Comparison of ENCODE assay signal across 19 cellular contexts in genomic region chr21:39908265-39908923, GRCh38. TPM values are rescaled to one million over a fixed set of nuclear protein-coding genes. Genes with fewer than 3 reads are reported as not detected.
A peak's percentile ranks its signal among the peaks of the same experiment; 100 is the strongest.
DNase-seq lines count a peak whose midpoint lies in the region; ATAC-seq and TF ChIP-seq lines count a peak whose summit lies in the region.
"Had no signal": no experiment of that assay in that cellular context is flagged by ENCODE, and none has a peak within 500 bp of the region (broad histone marks: within the 10 kb centered on the region; RNA-seq: fewer than 3 reads in every experiment).

No MANE protein-coding gene starts in this region.

- H3K4me1 ChIP-seq in BLaER1, result peaks cover 16% of the 10 kb centered on the region
- no peaks in the 10 kb centered on the region for H3K4me1 ChIP-seq in H9 (ENCODE audit: insufficient read depth, low read length)
- H3K4me1 ChIP-seq in neuronal stem cell (ENCODE audit: control insufficient read depth in 2 of 2, insufficient read depth in 1 of 2, low read depth in 1 of 2, low read length in 2 of 2), result peaks cover 0 to 10% of the 10 kb centered on the region in 2 donors
- H3K4me1 ChIP-seq in ascending aorta, result no peaks in the 10 kb centered on the region
- H3K4me1 ChIP-seq: Peyer's patch had no signal

- H3K14ac ChIP-seq in H9 (ENCODE audit: insufficient read depth, low read length) (no peak overlapping the region), neuronal stem cell (ENCODE audit: low read length) (no peak overlapping the region)

- H3K27me3 ChIP-seq in BLaER1 (no peaks in the 10 kb centered on the region), H9 (ENCODE audit: insufficient read depth, low read length) (no peaks in the 10 kb centered on the region), neuronal stem cell (ENCODE audit: control insufficient read depth in 3 of 3, insufficient read depth in 3 of 3, low read depth in 1 of 3, low read length in 3 of 3) (no peaks in the 10 kb centered on the region), ascending aorta (no peaks in the 10 kb centered on the region)
- H3K27me3 ChIP-seq: Peyer's patch had no signal

- no peak overlapping the region for H3K27ac Mint-ChIP-seq in H9
- H3K27ac Mint-ChIP-seq: CD8-positive, alpha-beta T cell had no signal

- no peak overlapping the region for H4K5ac ChIP-seq in H9 (ENCODE audit: insufficient read length, low read depth, low read length)

- no peak overlapping the region for H2AK5ac ChIP-seq in H9 (ENCODE audit: insufficient read length, low read length)
- H2AK5ac ChIP-seq in neuronal stem cell (ENCODE audit: low read depth, low read length), result peak overlapping the region; percentile 4

- no peak overlapping the region for H3K9ac ChIP-seq in BLaER1
- H3K9ac ChIP-seq in H9 (ENCODE audit: extremely low read depth, insufficient read length, low read length), result no peak overlapping the region
- H3K9ac ChIP-seq in neuronal stem cell (ENCODE audit: low read depth, low read length, poor library complexity), result no peak overlapping the region

- ATAC-seq in HG03460 (IDR thresholded peaks at IDR 0.05; ENCODE audit: unreplicated experiment), result no peak
- no peak for ATAC-seq in HG02759 (IDR thresholded peaks at IDR 0.05; ENCODE audit: unreplicated experiment)
- ATAC-seq: CD8-positive, alpha-beta T cell had no signal

- H4K8ac ChIP-seq in H9 (replicated peaks; ENCODE audit: insufficient read length, low read depth, low read length) (no peak overlapping the region), neuronal stem cell (ENCODE audit: low read depth, low read length) (no peak overlapping the region)

- H3K4me1 Mint-ChIP-seq in H9, result peaks cover under 1 to 3% of the 10 kb centered on the region in 2 experiments; a peak in 3 of 4 replicates

- H3K23me2 ChIP-seq in H9 (ENCODE audit: insufficient read length, low read depth, low read length, poor library complexity, severe bottlenecking), result no peaks in the 10 kb centered on the region

- H2BK12ac ChIP-seq in H9 (ENCODE audit: insufficient read length, low read depth, low read length) (no peak overlapping the region), neuronal stem cell (ENCODE audit: low read length) (peak overlapping the region; percentile 11)

- H3T11ph ChIP-seq in H9 (ENCODE audit: low read length), result no peak overlapping the region

- H4K91ac ChIP-seq in H9 (ENCODE audit: insufficient read length, low read depth, low read length), result no peak overlapping the region
- H4K91ac ChIP-seq in neuronal stem cell (ENCODE audit: low read depth, low read length, poor library complexity), result no peak overlapping the region

- H3K9me3 ChIP-seq in BLaER1, result no peaks in the 10 kb centered on the region
- no peaks in the 10 kb centered on the region for H3K9me3 ChIP-seq in H9 (ENCODE audit: control insufficient read depth, low read depth, low read length)
- H3K9me3 ChIP-seq in neuronal stem cell (replicated peaks in 1 of 2; ENCODE audit: control insufficient read depth in 2 of 2, insufficient read depth in 1 of 2, low read depth in 1 of 2, low read length in 2 of 2), result no peaks in the 10 kb centered on the region
- H3K9me3 ChIP-seq in ascending aorta, result no peaks in the 10 kb centered on the region
- H3K9me3 ChIP-seq: Peyer's patch had no signal

- H2BK5ac ChIP-seq in H9 (ENCODE audit: insufficient read length, low read length), result no peak overlapping the region
- no peak overlapping the region for H2BK5ac ChIP-seq in neuronal stem cell (ENCODE audit: low read length)

- H3K27me3 Mint-ChIP-seq in H9 (ENCODE audit: low read depth), result no peaks in the 10 kb centered on the region

- H3K4me3 Mint-ChIP-seq in H9, result no peak overlapping the region; a peak in 1 of 5 replicates
- H3K4me3 Mint-ChIP-seq: CD8-positive, alpha-beta T cell had no signal

- no peak overlapping the region for H2BK120ac ChIP-seq in H9 (ENCODE audit: low read depth, low read length, poor library complexity, severe bottlenecking)
- no peak overlapping the region for H2BK120ac ChIP-seq in neuronal stem cell (ENCODE audit: low read depth, low read length)

- H3K4ac ChIP-seq in H9 (ENCODE audit: low read depth, low read length) (no peak overlapping the region), neuronal stem cell (ENCODE audit: low read length) (no peak overlapping the region)

- H3K79me1 ChIP-seq in H9 (ENCODE audit: insufficient read depth, low read depth, low read length, poor library complexity, severe bottlenecking), result no peaks in the 10 kb centered on the region
- H3K79me1 ChIP-seq in neuronal stem cell (ENCODE audit: low read depth, low read length), result no peaks in the 10 kb centered on the region

- H2BK15ac ChIP-seq in H9 (ENCODE audit: low read depth, low read length) (no peak overlapping the region), neuronal stem cell (ENCODE audit: low read length) (peak overlapping the region; percentile 51)

- H3K79me2 ChIP-seq in H9 (ENCODE audit: insufficient read depth, low read length), result no peaks in the 10 kb centered on the region

- WGBS in H9 (ENCODE audit: extremely low coverage, insufficient read length, low lambda C conversion rate), result no CpG with 5 or more reads among the region's 9 CpGs
- WGBS in neuronal stem cell (ENCODE audit: extremely low coverage in 2 of 2, insufficient read length in 2 of 2, insufficient replicate concordance in 1 of 2), 2 donors, result no CpG with 5 or more reads among the region's 9 CpGs

- H3K27ac ChIP-seq in BLaER1 (no peak overlapping the region), H9 (ENCODE audit: insufficient read length, low read depth, low read length) (no peak overlapping the region), caudate nucleus (ENCODE audit: low read depth, low read length) (peak overlapping the region; percentile 65), neuronal stem cell (replicated peaks; ENCODE audit: low read length) (no peak overlapping the region), substantia nigra (ENCODE audit: low read depth, low read length, poor library complexity, severe bottlenecking) (no peak overlapping the region), ascending aorta (no peak overlapping the region)
- H3K27ac ChIP-seq: Peyer's patch had no signal

- H3K36me3 Mint-ChIP-seq in H9 (ENCODE audit: insufficient read depth in 1 of 3, low read depth in 3 of 3), result no peaks in the 10 kb centered on the region; a peak in 1 of 7 replicates
- H3K36me3 Mint-ChIP-seq: CD8-positive, alpha-beta T cell had no signal

- peak; percentile 46; the same call in 2 of the 3 replicates for TF ChIP-seq CTCF in H9 (conservative IDR thresholded peaks at IDR 0.05)
- no peak for TF ChIP-seq CTCF in ascending aorta (IDR thresholded peaks at IDR 0.05)

- H3K36me3 ChIP-seq in BLaER1, result no peaks in the 10 kb centered on the region
- H3K36me3 ChIP-seq in neuronal stem cell (replicated peaks in 1 of 2; ENCODE audit: control insufficient read depth in 2 of 2, insufficient read depth in 2 of 2, low read length in 2 of 2), result no peaks in the 10 kb centered on the region
- H3K36me3 ChIP-seq in ascending aorta, result no peaks in the 10 kb centered on the region
- H3K36me3 ChIP-seq: Peyer's patch had no signal

- no peak overlapping the region for H3K18ac ChIP-seq in H9 (ENCODE audit: insufficient read length, low read depth, low read length)
- peak overlapping the region; percentile 87 for H3K18ac ChIP-seq in neuronal stem cell (ENCODE audit: low read length)

- no peaks in the 10 kb centered on the region for H3K9me3 Mint-ChIP-seq in H9
- H3K9me3 Mint-ChIP-seq: CD8-positive, alpha-beta T cell had no signal

- H3K56ac ChIP-seq in H9 (ENCODE audit: insufficient read length, low read depth, low read length), result no peak overlapping the region

- H3K23ac ChIP-seq in H9 (ENCODE audit: insufficient read length, low read depth, low read length) (no peak overlapping the region), neuronal stem cell (ENCODE audit: low read depth, low read length, poor library complexity) (no peak overlapping the region)

- peak overlapping the region; percentile 51; the same call in 1 of the 2 replicates for H3K4me2 ChIP-seq in BLaER1
- H3K4me2 ChIP-seq in H9 (ENCODE audit: insufficient read depth, insufficient read length, low read length), result no peak overlapping the region
- H3K4me2 ChIP-seq in neuronal stem cell (ENCODE audit: insufficient read depth, low read length, poor library complexity, severe bottlenecking), result no peak overlapping the region

- no peak overlapping the region for H3K4me3 ChIP-seq in BLaER1
- no peak overlapping the region for H3K4me3 ChIP-seq in neuronal stem cell (ENCODE audit: low read length in 2 of 2)
- H3K4me3 ChIP-seq in ascending aorta, result no peak overlapping the region
- H3K4me3 ChIP-seq: Peyer's patch had no signal

- H2BK20ac ChIP-seq in H9 (ENCODE audit: low read depth, low read length, poor library complexity, severe bottlenecking), result no peak overlapping the region

- intact Hi-C loops in ascending aorta (cut with DNase I), result no loop called here

- peak; percentile 74 for DNase-seq in H9
- peak in 1 of 61 donors; percentile 48 for DNase-seq in caudate nucleus (lab: John Stamatoyannopoulos, UW)
- no peak for DNase-seq in neuronal stem cell (ENCODE audit: low spot score)
- no peak for DNase-seq in substantia nigra (lab: John Stamatoyannopoulos, UW)
- no peak for DNase-seq in ascending aorta (ENCODE audit: low spot score in 2 of 2)
- DNase-seq: CD8-positive, alpha-beta T cell; DND-41; GOT3; IMR-90; NCI-H2029; NCI-H226; NCI-H526 treated with DMSO at 0.1 percent for 48 hours; Peyer's patch; SHP77 treated with DMSO at 0.1 percent for 48 hours had no signal

- H2AFZ ChIP-seq in H9 (ENCODE audit: low read length) (no peak overlapping the region), neuronal stem cell (ENCODE audit: low read length) (no peak overlapping the region)

- H4K20me1 ChIP-seq in BLaER1 (no peaks in the 10 kb centered on the region), H9 (ENCODE audit: control insufficient read depth, insufficient read depth, insufficient read length) (peaks cover 3% of the 10 kb centered on the region)

RNA-seq across cellular contexts. Expression of gene PCP4, which starts 41.2 kb away (rescaled TPM):
- total RNA-seq in H9 (2021), result 0.59 and 0.77 TPM in 2 replicates
- polyA plus RNA-seq in neuronal stem cell (2013, experiment 1 of 2), result 16.7 TPM
- polyA plus RNA-seq in neuronal stem cell (2013, experiment 2 of 2), result 16.6 TPM
- not detected for total RNA-seq in ascending aorta
- total RNA-seq: A673; CD8-positive, alpha-beta T cell; IMR-90; LHCN-M2 had no signal
- polyA plus RNA-seq: IMR-90 had no signal
